In the genomic region with DNA sequence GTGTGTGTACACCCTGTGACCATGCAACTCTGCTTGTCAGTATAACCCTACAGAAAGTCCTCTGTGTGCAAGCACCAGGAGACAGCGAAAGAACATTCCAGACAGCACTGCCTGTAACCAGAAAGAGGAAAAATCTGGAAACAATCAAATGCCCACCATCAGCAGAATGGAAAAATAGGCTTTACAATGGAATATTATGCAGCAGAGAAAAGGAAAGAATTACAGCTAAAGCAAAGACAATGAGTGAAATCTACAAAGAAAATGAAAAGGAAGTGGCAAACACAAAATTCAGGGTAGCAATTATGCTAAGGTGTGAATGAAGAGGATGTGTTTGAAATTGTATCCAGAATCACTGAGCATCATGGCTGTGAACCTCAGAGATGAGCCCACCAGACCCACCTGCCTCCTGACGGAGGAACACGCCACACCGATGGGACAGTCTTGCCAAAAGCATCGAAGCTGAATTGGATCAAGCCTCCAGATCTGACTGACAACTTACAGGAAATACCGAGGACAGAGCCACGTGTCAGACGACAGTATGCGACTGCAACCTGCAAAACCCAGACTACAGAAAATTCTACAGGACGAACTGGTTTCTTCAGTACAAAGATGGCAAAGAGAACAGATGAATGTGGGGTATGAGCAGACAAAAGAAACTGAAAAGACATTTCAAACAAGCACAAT, we compare ENCODE assay signal across 34 cellular contexts.
DNase-seq lines count a peak whose midpoint lies in the region; ATAC-seq, FAIRE-seq and TF ChIP-seq lines count a peak whose summit lies in the region.
"Had no signal": no experiment of that assay in that cellular context is flagged by ENCODE, and none has a peak within 500 bp of the region (broad histone marks: within the 10 kb centered on the region; RNA-seq: fewer than 3 reads in every experiment).

No MANE protein-coding gene starts in this region.

- TF ChIP-seq EP300 in H1 (IDR thresholded peaks at IDR 0.05; ENCODE audit: borderline replicate concordance in 1 of 2, low read depth in 2 of 2, low read length in 2 of 2) = no peak

- no peak overlapping the region for H3K23ac ChIP-seq in H1 (ENCODE audit: insufficient read length)

- no peak overlapping the region for H4K5ac ChIP-seq in H1 (ENCODE audit: insufficient read length, low read depth, low read length)

- no peak overlapping the region for H2AK5ac ChIP-seq in H1 (ENCODE audit: low read depth, low read length)

- H3K27ac ChIP-seq in H1 (ENCODE audit: low read depth, low read length) (no peak overlapping the region), osteoblast (ENCODE audit: low read depth, low read length) (no peak overlapping the region)
- H3K27ac ChIP-seq: colonic mucosa, hepatocyte, left ventricle myocardium inferior, neutrophil, PC-9, psoas muscle, stomach had no signal

- H3K4me3 Mint-ChIP-seq in activated naive CD4-positive, alpha-beta T cell treated with anti-CD3 and anti-CD28 coated beads, Interleukin-2, amount 10 ng/mL, durations not matched to agents 7 days and 5 days = no peak overlapping the region
- no peak overlapping the region for H3K4me3 Mint-ChIP-seq in activated CD4-positive, alpha-beta memory T cell treated with anti-CD3 and anti-CD28 coated beads, Interleukin-2, amount 10 ng/mL, durations not matched to agents 7 days and 5 days
- H3K4me3 Mint-ChIP-seq in type B pancreatic cell = peak overlapping the region; percentile 36

- H3K4ac ChIP-seq in H1 (replicated peaks; ENCODE audit: insufficient read length, low read depth, low read length) = no peak overlapping the region

- no peak for TF ChIP-seq RAD21 in H1 (IDR thresholded peaks at IDR 0.05 in 1 of 2, conservative IDR thresholded peaks at IDR 0.05 in 1 of 2; ENCODE audit: low read depth in 2 of 2, low read length in 2 of 2)

- peaks cover 73% of the 10 kb centered on the region for H3K36me3 Mint-ChIP-seq in activated naive CD4-positive, alpha-beta T cell treated with anti-CD3 and anti-CD28 coated beads, Interleukin-2, amount 10 ng/mL, durations not matched to agents 7 days and 5 days
- H3K36me3 Mint-ChIP-seq in activated CD4-positive, alpha-beta memory T cell treated with anti-CD3 and anti-CD28 coated beads, Interleukin-2, amount 10 ng/mL, durations not matched to agents 7 days and 5 days (ENCODE audit: low read depth) = peaks cover 76% of the 10 kb centered on the region
- peaks cover 7% of the 10 kb centered on the region for H3K36me3 Mint-ChIP-seq in type B pancreatic cell

- no peaks in the 10 kb centered on the region for H3K79me1 ChIP-seq in H1 (ENCODE audit: low read depth, low read length)

- H2BK20ac ChIP-seq in H1 (ENCODE audit: low read length) = no peak overlapping the region

- TF ChIP-seq POLR2A in H1 (IDR thresholded peaks at IDR 0.05; ENCODE audit: control extremely low read depth in 1 of 2, low read depth in 2 of 2, low read length in 2 of 2) = no peak

- FAIRE-seq in H1 (lab: Jason Lieb, UNC) = no peak
- FAIRE-seq: bronchial epithelial cell, frontal cortex, GM18507 had no signal

- H2BK15ac ChIP-seq in H1 (ENCODE audit: low read length) = no peak overlapping the region

- H3K27me3 ChIP-seq in H1 (replicated peaks in 1 of 4; ENCODE audit: control insufficient read depth in 3 of 4, extremely low read depth in 1 of 4, insufficient read depth in 3 of 4, low read length in 3 of 4) = no peaks in the 10 kb centered on the region
- H3K27me3 ChIP-seq in osteoblast (ENCODE audit: insufficient read depth, low read length) = no peaks in the 10 kb centered on the region
- H3K27me3 ChIP-seq: colonic mucosa, hepatocyte, MG63, neutrophil, stomach, tibial nerve had no signal

- no peak overlapping the region for H3K18ac ChIP-seq in H1 (ENCODE audit: extremely low read depth, low read length)

- H2BK120ac ChIP-seq in H1 (replicated peaks; ENCODE audit: low read depth, low read length) = no peak overlapping the region

- H2AFZ ChIP-seq in H1 (ENCODE audit: low read length) = no peak overlapping the region
- H2AFZ ChIP-seq in osteoblast (ENCODE audit: low read length) = no peak overlapping the region
- H2AFZ ChIP-seq: hepatocyte, PC-9 had no signal

- POLR2A ChIA-PET in activated CD4-positive, alpha-beta memory T cell treated with anti-CD3 and anti-CD28 coated beads, Interleukin-2, amount 10 ng/mL, durations not matched to agents 7 days and 5 days (lab: Charles Lee) = interaction anchor here (0.8 to 1.3 kb wide), 2 partner anchors 9 to 19 kb away, joined by 3 read pairs; no protein-coding TSS in a partner anchor
- POLR2A ChIA-PET in H1 (lab: Charles Lee; ENCODE audit: partially characterized antibody) = no interaction called here

- H3K79me2 ChIP-seq in H1 (ENCODE audit: control insufficient read depth in 1 of 2, insufficient read depth in 2 of 2, low read length in 2 of 2) (no peaks in the 10 kb centered on the region), osteoblast (ENCODE audit: insufficient read depth, low read length) (no peaks in the 10 kb centered on the region)
- H3K79me2 ChIP-seq: hepatocyte had no signal

- H3K23me2 ChIP-seq in H1 (ENCODE audit: low read depth, low read length) = no peaks in the 10 kb centered on the region

- H2BK12ac ChIP-seq in H1 (ENCODE audit: low read depth, low read length) = no peak overlapping the region

- CTCF ChIA-PET in activated naive CD4-positive, alpha-beta T cell treated with anti-CD3 and anti-CD28 coated beads, Interleukin-2, amount 10 ng/mL, durations not matched to agents 7 days and 5 days (lab: Charles Lee) = no interaction called here
- CTCF ChIA-PET in activated CD4-positive, alpha-beta memory T cell treated with anti-CD3 and anti-CD28 coated beads, Interleukin-2, amount 10 ng/mL, durations not matched to agents 7 days and 5 days (lab: Charles Lee) = interaction anchor here (1.1 to 1.2 kb wide), 2 partner anchors 8 to 24 kb away, joined by 4 read pairs; no protein-coding TSS in a partner anchor
- CTCF ChIA-PET in H1 (lab: Charles Lee; ENCODE audit: partially characterized antibody) = interaction anchor here (1.2 to 1.6 kb wide), 4 partner anchors 9 to 140 kb away, joined by 4 to 5 read pairs (median 4); no protein-coding TSS in a partner anchor

- no peak overlapping the region for H4K8ac ChIP-seq in H1 (ENCODE audit: extremely low read depth, insufficient read depth, low read length)

- H3K36me3 ChIP-seq in H1 (ENCODE audit: control insufficient read depth in 2 of 4, insufficient read depth in 4 of 4, low read length in 3 of 4) (no peaks in the 10 kb centered on the region), osteoblast (ENCODE audit: insufficient read depth, low read length) (no peaks in the 10 kb centered on the region)
- H3K36me3 ChIP-seq: colonic mucosa, left ventricle myocardium inferior, MG63, neutrophil had no signal

- no peak for DNase-seq in activated naive CD4-positive, alpha-beta T cell treated with anti-CD3 and anti-CD28 coated beads, Interleukin-2, amount 10 ng/mL, durations not matched to agents 7 days and 5 days
- DNase-seq in activated naive CD4-positive, alpha-beta T cell treated with anti-CD3 and anti-CD28 coated beads, Interleukin-2, amount 50 U/mL, for 16 hours = no peak
- no peak for DNase-seq in activated CD4-positive, alpha-beta memory T cell treated with anti-CD3 and anti-CD28 coated beads, Interleukin-2, amount 10 ng/mL, durations not matched to agents 7 days and 5 days
- DNase-seq in H1 (ENCODE audit: low read depth in 1 of 2, low spot score in 2 of 2) (no peak), type B pancreatic cell (ENCODE audit: extremely low spot score, unreplicated experiment) (no peak), osteoblast (ENCODE audit: insufficient read length, low spot score, missing footprints) (no peak)
- DNase-seq: activated CD4-positive, alpha-beta T cell treated with anti-CD3 and anti-CD28 coated beads, Interleukin-2, amount 50 U/mL, for 1 hour; activated naive CD4-positive, alpha-beta T cell treated with Interleukin-2 at 50 U/mL for 16 hours; activated T-cell treated with anti-CD3 and anti-CD28 coated beads for 4 hours; Caco-2; colonic mucosa; DND-41; HCEC 1CT; left ventricle myocardium inferior; mesendoderm; MG63; NCI-H1105 treated with DMSO at 0.1 percent for 48 hours; NCI-H1930; NCI-H524 treated with DMSO at 0.1 percent for 48 hours; NK-92 treated with Interleukin-12 subunit alpha and Interleukin-12 subunit beta, amount 100 ng/mL, for 24 hours; PC-9; psoas muscle; stomach; T-helper 9 cell had no signal

- H3K4me3 ChIP-seq in H1 (ENCODE audit: extremely low read depth in 1 of 4, insufficient read depth in 2 of 4, low read depth in 3 of 4, low read length in 4 of 4) (no peak overlapping the region), osteoblast (ENCODE audit: insufficient read depth, low read length) (no peak overlapping the region)
- H3K4me3 ChIP-seq: colonic mucosa, hepatocyte, left ventricle myocardium inferior, MG63, PC-9, psoas muscle, stomach, tibial nerve had no signal

- TF ChIP-seq CTCF in H1 (IDR thresholded peaks at IDR 0.05; ENCODE audit: control extremely low read depth in 1 of 3, insufficient read depth in 1 of 3, low read depth in 1 of 3, low read length in 3 of 3) (no peak), type B pancreatic cell (conservative IDR thresholded peaks at IDR 0.05) (no peak), osteoblast (IDR thresholded peaks at IDR 0.05; ENCODE audit: extremely low read depth, low read depth, low read length) (no peak)

- H3K9me3 Mint-ChIP-seq in activated naive CD4-positive, alpha-beta T cell treated with anti-CD3 and anti-CD28 coated beads, Interleukin-2, amount 10 ng/mL, durations not matched to agents 7 days and 5 days = peaks cover 5% of the 10 kb centered on the region
- H3K9me3 Mint-ChIP-seq in activated CD4-positive, alpha-beta memory T cell treated with anti-CD3 and anti-CD28 coated beads, Interleukin-2, amount 10 ng/mL, durations not matched to agents 7 days and 5 days = peaks cover 2% of the 10 kb centered on the region
- peaks cover 3% of the 10 kb centered on the region for H3K9me3 Mint-ChIP-seq in type B pancreatic cell

- H3K27ac Mint-ChIP-seq in activated naive CD4-positive, alpha-beta T cell treated with anti-CD3 and anti-CD28 coated beads, Interleukin-2, amount 10 ng/mL, durations not matched to agents 7 days and 5 days = peak overlapping the region; percentile 72
- H3K27ac Mint-ChIP-seq in activated CD4-positive, alpha-beta memory T cell treated with anti-CD3 and anti-CD28 coated beads, Interleukin-2, amount 10 ng/mL, durations not matched to agents 7 days and 5 days = peak overlapping the region; percentile 8
- peak overlapping the region; percentile 91 for H3K27ac Mint-ChIP-seq in type B pancreatic cell

- H3K4me1 ChIP-seq in H1 (replicated peaks in 1 of 4; ENCODE audit: control insufficient read depth in 3 of 4, insufficient read depth in 4 of 4, low read length in 3 of 4) (peaks cover 3 to 11% (median 8%) of the 10 kb centered on the region in 4 experiments), osteoblast (ENCODE audit: insufficient read depth, low read length) (peaks cover 8% of the 10 kb centered on the region)
- H3K4me1 ChIP-seq: Caco-2, colonic mucosa had no signal

- no peak overlapping the region for H4K91ac ChIP-seq in H1 (replicated peaks; ENCODE audit: insufficient read length, low read length)

- H3K14ac ChIP-seq in H1 (ENCODE audit: insufficient read length) = no peak overlapping the region

- no peak overlapping the region for H2BK5ac ChIP-seq in H1 (ENCODE audit: low read depth, low read length)

- 85% methylated on average over 10 of the region's 10 CpGs; no CpG with 5 or more reads in 1 of the 2 experiments for WGBS in H1 (ENCODE audit: extremely low coverage in 1 of 2, insufficient coverage in 1 of 2, insufficient read length in 1 of 2, insufficient replicate concordance in 2 of 2, low coverage in 1 of 2, low lambda C conversion rate in 2 of 2, missing lambda C conversion rate in 1 of 2), 2 experiments

- ATAC-seq in GM19395 (IDR thresholded peaks at IDR 0.05; ENCODE audit: unreplicated experiment) (no peak), HG03039 (IDR thresholded peaks at IDR 0.05; ENCODE audit: unreplicated experiment) (no peak)
- ATAC-seq: psoas muscle, Right ventricle myocardium inferior, SK-N-SH treated with all-trans-retinoic acid at 6 μM for 48 hours had no signal

- no peak overlapping the region for H3K56ac ChIP-seq in H1 (replicated peaks; ENCODE audit: insufficient read length, low read depth, low read length)

- H3K4me1 Mint-ChIP-seq in activated naive CD4-positive, alpha-beta T cell treated with anti-CD3 and anti-CD28 coated beads, Interleukin-2, amount 10 ng/mL, durations not matched to agents 7 days and 5 days = peaks cover 61% of the 10 kb centered on the region
- H3K4me1 Mint-ChIP-seq in activated CD4-positive, alpha-beta memory T cell treated with anti-CD3 and anti-CD28 coated beads, Interleukin-2, amount 10 ng/mL, durations not matched to agents 7 days and 5 days = peaks cover 89% of the 10 kb centered on the region
- no peaks in the 10 kb centered on the region for H3K4me1 Mint-ChIP-seq in type B pancreatic cell (ENCODE audit: unreplicated experiment)

- no peaks in the 10 kb centered on the region for H4K20me1 ChIP-seq in H1 (replicated peaks in 1 of 2; ENCODE audit: control insufficient read depth in 1 of 2, insufficient read depth in 2 of 2, low read length in 2 of 2)
- no peaks in the 10 kb centered on the region for H4K20me1 ChIP-seq in osteoblast (ENCODE audit: insufficient read depth, low read length)

- no peaks in the 10 kb centered on the region for H3K27me3 Mint-ChIP-seq in activated naive CD4-positive, alpha-beta T cell treated with anti-CD3 and anti-CD28 coated beads, Interleukin-2, amount 10 ng/mL, durations not matched to agents 7 days and 5 days
- no peaks in the 10 kb centered on the region for H3K27me3 Mint-ChIP-seq in activated CD4-positive, alpha-beta memory T cell treated with anti-CD3 and anti-CD28 coated beads, Interleukin-2, amount 10 ng/mL, durations not matched to agents 7 days and 5 days
- H3K27me3 Mint-ChIP-seq in type B pancreatic cell = no peaks in the 10 kb centered on the region

- H3K9me3 ChIP-seq in H1 (ENCODE audit: insufficient read depth in 2 of 2, low read depth in 1 of 2, low read length in 1 of 2) (no peaks in the 10 kb centered on the region), osteoblast (ENCODE audit: low read depth, low read length) (no peaks in the 10 kb centered on the region)
- H3K9me3 ChIP-seq: Caco-2, colonic mucosa, left ventricle myocardium inferior, MG63, neutrophil, stomach, tibial nerve had no signal

- no peak overlapping the region for H3K9ac ChIP-seq in H1 (replicated peaks in 1 of 4; ENCODE audit: extremely low read depth in 1 of 4, low read depth in 3 of 4, low read length in 3 of 4)

- H3K4me2 ChIP-seq in H1 (ENCODE audit: insufficient read depth in 1 of 2, low read depth in 2 of 2, low read length in 2 of 2) (no peak overlapping the region), osteoblast (ENCODE audit: insufficient read depth, low read length) (no peak overlapping the region)
- H3K4me2 ChIP-seq: hepatocyte, PC-9 had no signal

Comparison
In these comparisons a context has a peak if more than half of its experiments do, and no peak if none do; other contexts are left out.
1. H3K27ac Mint-ChIP-seq: peak in every context shown above with its lines; median percentile 91 in type B pancreatic cell; 72 in activated naive CD4-positive, alpha-beta T cell treated with anti-CD3 and anti-CD28 coated beads, Interleukin-2, amount 10 ng/mL, durations not matched to agents 7 days and 5 days; 8 in activated CD4-positive, alpha-beta memory T cell treated with anti-CD3 and anti-CD28 coated beads, Interleukin-2, amount 10 ng/mL, durations not matched to agents 7 days and 5 days.